ENCODE assay signal across 15 cellular contexts in genomic region chr16:842061-842476, GRCh38. TPM values are rescaled to one million over a fixed set of nuclear protein-coding genes. Genes with fewer than 3 reads are reported as not detected.
DNase-seq lines count a peak whose midpoint lies in the region; ATAC-seq, FAIRE-seq and TF ChIP-seq lines count a peak whose summit lies in the region.
"Had no signal": no experiment of that assay in that cellular context is flagged by ENCODE, and none has a peak within 500 bp of the region (broad histone marks: within the 10 kb centered on the region; RNA-seq: fewer than 3 reads in every experiment).

No MANE protein-coding gene starts in this region.

- no peak overlapping the region for H2AFZ ChIP-seq in HepG2 (ENCODE audit: low read length)

- TF ChIP-seq CTCF in left ventricle myocardium inferior (IDR thresholded peaks at IDR 0.05; ENCODE audit: borderline replicate concordance) (no peak), body of pancreas (IDR thresholded peaks at IDR 0.05) (no peak), left lung (IDR thresholded peaks at IDR 0.05) (no peak), HepG2 (CRISPR knock-in tag; IDR thresholded peaks at IDR 0.05) (no peak)

- WGBS in right cardiac atrium = 63% methylated on average over 19 of the region's 19 CpGs
- 59 to 65% methylated on average over 4 to 16 of the region's 19 CpGs for WGBS in body of pancreas, 2 donors
- WGBS in HepG2 (ENCODE audit: low lambda C conversion rate) = no CpG with 5 or more reads among the region's 19 CpGs

- no peak overlapping the region for H3K4me2 ChIP-seq in HepG2 (ENCODE audit: low read depth, low read length)

- CTCF ChIA-PET in HepG2 (lab: Yijun Ruan, JAX; ENCODE audit: low intra/inter-chr PET ratio, low total read pairs) = no interaction called here

- no peak overlapping the region for H3K9ac ChIP-seq in HepG2 (ENCODE audit: insufficient read depth, low read depth, low read length)

- in situ Hi-C loops in HepG2 (cut with HindIII; ENCODE audit: extremely low pct_ligation_motif_present, low pct_unique_long_range_greater_than_20kb) = no loop called here

- no peaks in the 10 kb centered on the region for H3K79me2 ChIP-seq in HepG2 (ENCODE audit: insufficient read depth, low read length)

- BruUV-seq in HepG2 (replicated peaks; lab: Mats Ljungman, UMichigan) = no TSS peak

- peak in 1 of 2 donors; percentile 20 for ATAC-seq in right cardiac atrium
- ATAC-seq in body of pancreas = peak; percentile 40
- ATAC-seq in left lung = peak; percentile 14
- no peak for ATAC-seq in GM21423 (IDR thresholded peaks at IDR 0.05; ENCODE audit: unreplicated experiment)
- ATAC-seq in HepG2 = no peak; the same call in 2 of the 3 replicates
- ATAC-seq: GM12878 had no signal

- TF ChIP-seq EP300 in HepG2 (IDR thresholded peaks at IDR 0.05; ENCODE audit: low read depth in 2 of 2, low read length in 2 of 2) = no peak
- TF ChIP-seq EP300 in HepG2 (CRISPR knock-in tag; IDR thresholded peaks at IDR 0.05; ENCODE audit: borderline replicate concordance) = no peak

- POLR2A ChIA-PET in HepG2 (lab: Yijun Ruan, JAX) = no interaction called here

- H3K9me3 ChIP-seq in right cardiac atrium (ENCODE audit: control insufficient read depth, low read length) (no peaks in the 10 kb centered on the region), left ventricle myocardium inferior (replicated peaks) (peaks cover 14% of the 10 kb centered on the region), body of pancreas (no peaks in the 10 kb centered on the region), left lung (peaks cover 0 to 8% of the 10 kb centered on the region in 2 donors), HepG2 (ENCODE audit: low read length) (peaks cover under 1% of the 10 kb centered on the region; the same call in 1 of the 2 replicates)
- H3K9me3 ChIP-seq: BE2C had no signal

- H3K4me3 ChIP-seq in right cardiac atrium (ENCODE audit: low read length) (no peak overlapping the region), left ventricle myocardium inferior (no peak overlapping the region), body of pancreas (no peak overlapping the region), left lung (no peak overlapping the region), HepG2 (replicated peaks in 1 of 3; ENCODE audit: insufficient read depth in 1 of 3, low read depth in 2 of 3, low read length in 3 of 3) (no peak overlapping the region)
- H3K4me3 ChIP-seq: GM12878 had no signal

- peak in 2 of 3 donors; percentile 7 to 41 for DNase-seq in right cardiac atrium
- DNase-seq in left ventricle myocardium inferior = no peak
- DNase-seq in body of pancreas = peak in 3 of 4 donors; percentile 36 to 57 (median 50)
- DNase-seq in left lung = peak in 1 of 2 donors; percentile 74
- DNase-seq in NCI-H1417 (lab: John Stamatoyannopoulos, UW) = no peak
- no peak for DNase-seq in GOT3 (lab: John Stamatoyannopoulos, UW)
- no peak for DNase-seq in HepG2 (ENCODE audit: low spot score)
- DNase-seq: activated CD4-positive, alpha-beta T cell treated with anti-CD3 and anti-CD28 coated beads, Interleukin-2, amount 50 U/mL, for 1 hour; BE2C; mesendoderm; NCI-H2081; NCI-H748 treated with DMSO at 0.1 percent for 48 hours had no signal

- no peaks in the 10 kb centered on the region for H3K27me3 ChIP-seq in right cardiac atrium (ENCODE audit: control insufficient read depth, insufficient read depth)
- H3K27me3 ChIP-seq in left ventricle myocardium inferior (ENCODE audit: low read depth) = peaks cover 46% of the 10 kb centered on the region
- no peaks in the 10 kb centered on the region for H3K27me3 ChIP-seq in body of pancreas
- H3K27me3 ChIP-seq in left lung = peaks cover 0 to 33% of the 10 kb centered on the region in 2 donors
- H3K27me3 ChIP-seq in HepG2 (ENCODE audit: control insufficient read depth in 1 of 2, insufficient read depth in 2 of 2, low read length in 2 of 2) = peaks cover 12 to 55% of the 10 kb centered on the region in 2 experiments

- H3K4me1 ChIP-seq in right cardiac atrium (ENCODE audit: control insufficient read depth, insufficient read depth, low read length) (no peaks in the 10 kb centered on the region), left ventricle myocardium inferior (no peaks in the 10 kb centered on the region), body of pancreas (no peaks in the 10 kb centered on the region), left lung (no peaks in the 10 kb centered on the region), HepG2 (ENCODE audit: insufficient read depth, low read length) (no peaks in the 10 kb centered on the region)
- H3K4me1 ChIP-seq: BE2C had no signal

- TF ChIP-seq POLR2A in body of pancreas (IDR thresholded peaks at IDR 0.05) = no peak
- no peak for TF ChIP-seq POLR2A in HepG2 (IDR thresholded peaks at IDR 0.05; ENCODE audit: insufficient read depth in 1 of 2, low read depth in 2 of 2, low read length in 2 of 2)

- intact Hi-C loops in right cardiac atrium (cut with DNase I) = no loop called here
- intact Hi-C loops in left ventricle myocardium inferior (cut with micrococcal nuclease) = no loop called here
- intact Hi-C loops in body of pancreas (cut with DNase I) = no loop called here
- intact Hi-C loops in left lung (cut with DNase I) = no loop called here
- intact Hi-C loops in HepG2 (cut with micrococcal nuclease; ENCODE audit: unreplicated experiment) = no loop called here

- H3K36me3 ChIP-seq in left ventricle myocardium inferior (no peaks in the 10 kb centered on the region), body of pancreas (replicated peaks in 1 of 2; ENCODE audit: insufficient read depth in 1 of 2, low read depth in 2 of 2) (no peaks in the 10 kb centered on the region), left lung (no peaks in the 10 kb centered on the region), HepG2 (replicated peaks in 1 of 2; ENCODE audit: control insufficient read depth in 1 of 2, insufficient read depth in 2 of 2, low read length in 2 of 2) (no peaks in the 10 kb centered on the region)
- H3K36me3 ChIP-seq: BE2C had no signal

- FAIRE-seq in HepG2 (lab: Jason Lieb, UNC) = no peak
- FAIRE-seq: GM12878 had no signal

- no peak for TF ChIP-seq RAD21 in HepG2 (CRISPR knock-in tag; IDR thresholded peaks at IDR 0.05)

- H4K20me1 ChIP-seq in HepG2 (ENCODE audit: insufficient read depth, low read length) = no peaks in the 10 kb centered on the region

- H3K27ac ChIP-seq in right cardiac atrium (ENCODE audit: low read length) (no peak overlapping the region), left ventricle myocardium inferior (replicated peaks) (no peak overlapping the region), body of pancreas (no peak overlapping the region), left lung (no peak overlapping the region), HepG2 (ENCODE audit: extremely low read length, insufficient read depth, low read length) (no peak overlapping the region)

RNA-seq across cellular contexts. Expression of gene GNG13, which starts 41.5 kb away (rescaled TPM):
- not detected for total RNA-seq in right cardiac atrium
- polyA plus RNA-seq in right cardiac atrium = not detected
- total RNA-seq in left ventricle myocardium inferior = not detected
- not detected for total RNA-seq in body of pancreas
- not detected for total RNA-seq in left lung
- total RNA-seq in HepG2 (2016; rRNA removed; fragmentation: Illumina TruSeq; extraction: Trizol) = not detected in 2 replicates
- total RNA-seq in HepG2 (2016; cell fraction: cytosol; rRNA removed; fragmentation: Illumina TruSeq; extraction: Trizol; ENCODE audit: low read depth) = not detected in 2 replicates
- not detected in 2 replicates for total RNA-seq in HepG2 (2016; cell fraction: insoluble cytoplasmic fraction; rRNA removed; fragmentation: Illumina TruSeq; extraction: Trizol)
- total RNA-seq in HepG2 (2016; cell fraction: membrane; rRNA removed; fragmentation: Illumina TruSeq; extraction: Trizol) = not detected in 2 replicates
- not detected in 2 replicates for total RNA-seq in HepG2 (2016; cell fraction: nucleus; rRNA removed; fragmentation: Illumina TruSeq; extraction: Trizol)
- not detected in 2 replicates for polyA plus RNA-seq in HepG2 (2011; rRNA removed)
- not detected in 2 replicates for polyA plus RNA-seq in HepG2 (2011; cell fraction: cytosol; rRNA removed)
- not detected in 2 replicates for polyA plus RNA-seq in HepG2 (2011; cell fraction: nucleus; rRNA removed)
- polyA plus RNA-seq in HepG2 (2012) = not detected in 2 replicates
- not detected in 2 replicates for polyA plus RNA-seq in HepG2 (2016; cell fraction: cytosol; fragmentation: Illumina TruSeq; extraction: Trizol; ENCODE audit: low read depth)
- not detected in 2 replicates for polyA plus RNA-seq in HepG2 (2016; cell fraction: insoluble cytoplasmic fraction; fragmentation: Illumina TruSeq; extraction: Trizol; ENCODE audit: low read depth)
- not detected in 2 replicates for polyA plus RNA-seq in HepG2 (2016; cell fraction: membrane; fragmentation: Illumina TruSeq; extraction: Trizol; ENCODE audit: low read depth)
- polyA plus RNA-seq in HepG2 (2016; cell fraction: nucleus; fragmentation: Illumina TruSeq; extraction: Trizol; ENCODE audit: insufficient read depth, low read depth) = not detected in 2 replicates
- not detected in 2 replicates for polyA minus RNA-seq in HepG2 (2011; rRNA and poly(A)+ RNA removed; ENCODE audit: low replicate concordance)
- not detected in 2 replicates for polyA minus RNA-seq in HepG2 (2011; cell fraction: cytosol; rRNA and poly(A)+ RNA removed)
- not detected in 2 replicates for polyA minus RNA-seq in HepG2 (2011; cell fraction: nucleus; rRNA and poly(A)+ RNA removed)
- total RNA-seq: GM12878, omental fat pad had no signal
- polyA plus RNA-seq: GM12878 had no signal

RNA-seq across cellular contexts. Expression of gene CHTF18, which starts 53.6 kb away (rescaled TPM):
- 1 to 10 TPM; 4.0 to 6.9 (median 4.9) TPM for total RNA-seq in right cardiac atrium
- polyA plus RNA-seq in right cardiac atrium = 3.4 TPM
- 3.1 TPM for total RNA-seq in left ventricle myocardium inferior
- 10 to 100 TPM in 1 of 2 donors, 1 to 10 TPM in 1; 7.5 to 14.5 TPM for total RNA-seq in body of pancreas
- total RNA-seq in left lung = 10 to 100 TPM; 18.8 to 35.5 TPM
- 8.8 and 22.9 TPM in 2 replicates for total RNA-seq in HepG2 (2016; rRNA removed; fragmentation: Illumina TruSeq; extraction: Trizol)
- total RNA-seq in HepG2 (2016; cell fraction: cytosol; rRNA removed; fragmentation: Illumina TruSeq; extraction: Trizol; ENCODE audit: low read depth) = 14.2 and 15.9 TPM in 2 replicates
- total RNA-seq in HepG2 (2016; cell fraction: insoluble cytoplasmic fraction; rRNA removed; fragmentation: Illumina TruSeq; extraction: Trizol) = 7.3 and 24.5 TPM in 2 replicates
- total RNA-seq in HepG2 (2016; cell fraction: membrane; rRNA removed; fragmentation: Illumina TruSeq; extraction: Trizol) = 5.5 and 6.8 TPM in 2 replicates
- total RNA-seq in HepG2 (2016; cell fraction: nucleus; rRNA removed; fragmentation: Illumina TruSeq; extraction: Trizol) = 26.2 and 31.2 TPM in 2 replicates
- polyA plus RNA-seq in HepG2 (2011; rRNA removed) = 7.3 and 8.6 TPM in 2 replicates
- 2.5 and 6.5 TPM in 2 replicates for polyA plus RNA-seq in HepG2 (2011; cell fraction: cytosol; rRNA removed)
- 145 and 298 TPM in 2 replicates for polyA plus RNA-seq in HepG2 (2011; cell fraction: nucleus; rRNA removed)
- polyA plus RNA-seq in HepG2 (2012) = 6.6 and 11.8 TPM in 2 replicates
- 2.3 and 2.5 TPM in 2 replicates for polyA plus RNA-seq in HepG2 (2016; cell fraction: cytosol; fragmentation: Illumina TruSeq; extraction: Trizol; ENCODE audit: low read depth)
- polyA plus RNA-seq in HepG2 (2016; cell fraction: insoluble cytoplasmic fraction; fragmentation: Illumina TruSeq; extraction: Trizol; ENCODE audit: low read depth) = 6.8 and 7.7 TPM in 2 replicates
- polyA plus RNA-seq in HepG2 (2016; cell fraction: membrane; fragmentation: Illumina TruSeq; extraction: Trizol; ENCODE audit: low read depth) = 3.5 and 4.5 TPM in 2 replicates
- polyA plus RNA-seq in HepG2 (2016; cell fraction: nucleus; fragmentation: Illumina TruSeq; extraction: Trizol; ENCODE audit: insufficient read depth, low read depth) = 103 and 115 TPM in 2 replicates
- 8.2 and 13.0 TPM in 2 replicates for polyA minus RNA-seq in HepG2 (2011; rRNA and poly(A)+ RNA removed; ENCODE audit: low replicate concordance)
- polyA minus RNA-seq in HepG2 (2011; cell fraction: cytosol; rRNA and poly(A)+ RNA removed) = 2.4 and 3.9 TPM in 2 replicates
- polyA minus RNA-seq in HepG2 (2011; cell fraction: nucleus; rRNA and poly(A)+ RNA removed) = 7.5 and 12.4 TPM in 2 replicates

RNA-seq across cellular contexts. Expression of gene RPUSD1, which starts 53.9 kb away (rescaled TPM):
- total RNA-seq in right cardiac atrium (10 to 100 TPM in 2 of 4 donors, 1 to 10 TPM in 2; 9.3 to 11.8 (median 9.9) TPM), left ventricle myocardium inferior (10.6 TPM), body of pancreas (10 to 100 TPM; 19.7 to 31.3 TPM), left lung (10 to 100 TPM; 12.6 to 21.0 TPM), HepG2 (2016; rRNA removed; fragmentation: Illumina TruSeq; extraction: Trizol) (22.4 and 26.2 TPM in 2 replicates)
- polyA plus RNA-seq in right cardiac atrium (11.5 TPM), HepG2 (2011; rRNA removed) (13.1 and 15.9 TPM in 2 replicates)
- 18.7 and 21.8 TPM in 2 replicates for total RNA-seq in HepG2 (2016; cell fraction: cytosol; rRNA removed; fragmentation: Illumina TruSeq; extraction: Trizol; ENCODE audit: low read depth)
- 20.2 and 24.6 TPM in 2 replicates for total RNA-seq in HepG2 (2016; cell fraction: insoluble cytoplasmic fraction; rRNA removed; fragmentation: Illumina TruSeq; extraction: Trizol)
- total RNA-seq in HepG2 (2016; cell fraction: membrane; rRNA removed; fragmentation: Illumina TruSeq; extraction: Trizol) = 34.6 and 36.7 TPM in 2 replicates
- total RNA-seq in HepG2 (2016; cell fraction: nucleus; rRNA removed; fragmentation: Illumina TruSeq; extraction: Trizol) = 13.4 and 16.9 TPM in 2 replicates
- polyA plus RNA-seq in HepG2 (2011; cell fraction: cytosol; rRNA removed) = 11.8 and 20.0 TPM in 2 replicates
- polyA plus RNA-seq in HepG2 (2011; cell fraction: nucleus; rRNA removed) = 47.0 and 47.2 TPM in 2 replicates
- 6.9 and 11.4 TPM in 2 replicates for polyA plus RNA-seq in HepG2 (2012)
- 23.0 and 24.2 TPM in 2 replicates for polyA plus RNA-seq in HepG2 (2016; cell fraction: cytosol; fragmentation: Illumina TruSeq; extraction: Trizol; ENCODE audit: low read depth)
- 22.5 and 24.4 TPM in 2 replicates for polyA plus RNA-seq in HepG2 (2016; cell fraction: insoluble cytoplasmic fraction; fragmentation: Illumina TruSeq; extraction: Trizol; ENCODE audit: low read depth)
- 32.9 and 33.9 TPM in 2 replicates for polyA plus RNA-seq in HepG2 (2016; cell fraction: membrane; fragmentation: Illumina TruSeq; extraction: Trizol; ENCODE audit: low read depth)
- 29.7 and 35.5 TPM in 2 replicates for polyA plus RNA-seq in HepG2 (2016; cell fraction: nucleus; fragmentation: Illumina TruSeq; extraction: Trizol; ENCODE audit: insufficient read depth, low read depth)
- polyA minus RNA-seq in HepG2 (2011; rRNA and poly(A)+ RNA removed; ENCODE audit: low replicate concordance) = 20.0 and 21.5 TPM in 2 replicates
- polyA minus RNA-seq in HepG2 (2011; cell fraction: cytosol; rRNA and poly(A)+ RNA removed) = 9.3 and 9.6 TPM in 2 replicates
- polyA minus RNA-seq in HepG2 (2011; cell fraction: nucleus; rRNA and poly(A)+ RNA removed) = 8.9 and 13.2 TPM in 2 replicates

Comparison
In these comparisons a context has a peak if more than half of its experiments do, and no peak if none do; other contexts are left out.
1. DNase-seq: peak in right cardiac atrium (2 of 3) and body of pancreas (3 of 4); none in left ventricle myocardium inferior (single experiment), NCI-H1417 (0 of 3), GOT3 (single experiment) and HepG2 (single experiment).
2. ATAC-seq: peak in body of pancreas (single experiment) and left lung (single experiment); none in GM21423 (single experiment) and HepG2 (single experiment).